Comparison of ENCODE assay signal across 10 cellular contexts in the genomic region with DNA sequence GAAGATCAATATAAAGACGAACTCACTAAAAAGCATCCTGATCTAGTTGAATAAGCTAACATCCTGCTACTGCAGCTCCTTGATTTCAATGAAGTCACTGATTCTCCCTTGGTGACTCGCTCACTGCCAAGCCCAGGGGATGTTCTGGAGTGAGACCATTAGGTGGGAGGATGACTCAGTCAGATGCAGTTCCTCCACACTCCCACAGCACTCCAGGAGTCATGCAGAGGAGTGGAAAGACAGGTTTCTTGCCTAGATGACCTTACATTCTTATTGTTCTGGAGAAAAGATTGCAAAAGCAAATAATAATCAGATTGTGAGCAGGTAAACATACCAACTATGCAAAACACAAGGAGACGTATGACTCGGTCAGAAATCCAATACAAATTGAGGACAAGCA. TPM values are rescaled to one million over a fixed set of nuclear protein-coding genes. Genes with fewer than 3 reads are reported as not detected.
DNase-seq lines count a peak whose midpoint lies in the region; ATAC-seq, FAIRE-seq and TF ChIP-seq lines count a peak whose summit lies in the region.
"Had no signal": no experiment of that assay in that cellular context is flagged by ENCODE, and none has a peak within 500 bp of the region (broad histone marks: within the 10 kb centered on the region; RNA-seq: fewer than 3 reads in every experiment).

No MANE protein-coding gene starts in this region.

- H3K9ac ChIP-seq in H1 (replicated peaks in 1 of 4; ENCODE audit: extremely low read depth in 1 of 4, low read depth in 3 of 4, low read length in 3 of 4) = no peak overlapping the region
- no peak overlapping the region for H3K9ac ChIP-seq in MM.1S (ENCODE audit: low read length)

- ATAC-seq in GM19328 (IDR thresholded peaks at IDR 0.05; ENCODE audit: unreplicated experiment) = no peak

- FAIRE-seq in H1 (lab: Jason Lieb, UNC) = peak; percentile 36

- no peak overlapping the region for H3K4me2 ChIP-seq in H1 (ENCODE audit: insufficient read depth in 1 of 2, low read depth in 2 of 2, low read length in 2 of 2)
- H3K4me2 ChIP-seq in MM.1S (ENCODE audit: low read depth, low read length) = no peak overlapping the region

- H3K4me3 ChIP-seq in Caco-2 (ENCODE audit: low read depth, low read length) (no peak overlapping the region), LNCaP clone FGC (ENCODE audit: low read depth, low read length) (no peak overlapping the region), H1 (ENCODE audit: extremely low read depth in 1 of 4, insufficient read depth in 2 of 4, low read depth in 3 of 4, low read length in 4 of 4) (no peak overlapping the region), MM.1S (ENCODE audit: low read length) (no peak overlapping the region)

- no peak overlapping the region for H3K14ac ChIP-seq in H1 (ENCODE audit: insufficient read length)

- no peaks in the 10 kb centered on the region for H4K20me1 ChIP-seq in H1 (replicated peaks in 1 of 2; ENCODE audit: control insufficient read depth in 1 of 2, insufficient read depth in 2 of 2, low read length in 2 of 2)
- H4K20me1 ChIP-seq in MM.1S (ENCODE audit: insufficient read depth, low read length) = no peaks in the 10 kb centered on the region

- intact Hi-C loops in Caco-2 (cut with micrococcal nuclease; ENCODE audit: unreplicated experiment) = loop anchor here (1.0 kb wide), 1 partner anchor 83 kb away; no protein-coding TSS in a partner anchor

- CTCF ChIA-PET in Caco-2 (lab: Charles Lee) (interaction anchor here (1.4 kb wide), 1 partner anchor 199 kb away, joined by 5 read pairs; the partner anchor contains the start of gene ANKRD31), H1 (lab: Charles Lee; ENCODE audit: partially characterized antibody) (interaction anchor here (0.6 to 2.8 kb wide), 4 partner anchors 12 to 200 kb away, joined by 3 to 17 read pairs (median 4); no protein-coding TSS in a partner anchor)

- POLR2A ChIA-PET in Caco-2 (lab: Charles Lee) (interaction anchor here (0.5 to 0.7 kb wide), 3 partner anchors 12 to 213 kb away, joined by 3 to 4 read pairs (median 3); no protein-coding TSS in a partner anchor), H1 (lab: Charles Lee; ENCODE audit: partially characterized antibody) (interaction anchor here (0.5 kb wide), 1 partner anchor 603 kb away, joined by 3 read pairs; no protein-coding TSS in a partner anchor)

- H3K4me1 ChIP-seq in Caco-2 = peaks cover 21% of the 10 kb centered on the region
- H3K4me1 ChIP-seq in H1 (replicated peaks in 1 of 4; ENCODE audit: control insufficient read depth in 3 of 4, insufficient read depth in 4 of 4, low read length in 3 of 4) = peaks cover 0 to 3% (median 0%) of the 10 kb centered on the region in 4 experiments; a peak in 2 of 7 replicates
- no peaks in the 10 kb centered on the region for H3K4me1 ChIP-seq in MM.1S (ENCODE audit: low read length)

- H3F3A ChIP-seq in MM.1S (ENCODE audit: insufficient read depth, low read length) = no peaks in the 10 kb centered on the region

- no peak overlapping the region for H2BK20ac ChIP-seq in H1 (ENCODE audit: low read length)

- WGBS in H1 (ENCODE audit: extremely low coverage in 1 of 2, insufficient coverage in 1 of 2, insufficient read length in 1 of 2, insufficient replicate concordance in 2 of 2, low coverage in 1 of 2, low lambda C conversion rate in 2 of 2, missing lambda C conversion rate in 1 of 2), 2 experiments = 81% methylated on average over 4 of the region's 4 CpGs; no CpG with 5 or more reads in 1 of the 2 experiments

- no peak for TF ChIP-seq POLR2A in H1 (IDR thresholded peaks at IDR 0.05; ENCODE audit: control extremely low read depth in 1 of 2, low read depth in 2 of 2, low read length in 2 of 2)

- no peak overlapping the region for H4K91ac ChIP-seq in H1 (replicated peaks; ENCODE audit: insufficient read length, low read length)

- no peak for TF ChIP-seq RAD21 in H1 (IDR thresholded peaks at IDR 0.05 in 1 of 2, conservative IDR thresholded peaks at IDR 0.05 in 1 of 2; ENCODE audit: low read depth in 2 of 2, low read length in 2 of 2)

- H2AFZ ChIP-seq in H1 (ENCODE audit: low read length) (no peak overlapping the region), MM.1S (ENCODE audit: low read length) (no peak overlapping the region)

- no peak overlapping the region for H3K4ac ChIP-seq in H1 (replicated peaks; ENCODE audit: insufficient read length, low read depth, low read length)

- no peaks in the 10 kb centered on the region for H3K9me3 ChIP-seq in Caco-2
- no peaks in the 10 kb centered on the region for H3K9me3 ChIP-seq in H1 (ENCODE audit: insufficient read depth in 2 of 2, low read depth in 1 of 2, low read length in 1 of 2)
- H3K9me3 ChIP-seq in MM.1S (replicated peaks; ENCODE audit: insufficient read depth, low read length) = no peaks in the 10 kb centered on the region

- H2AK5ac ChIP-seq in H1 (ENCODE audit: low read depth, low read length) = no peak overlapping the region

- H2BK15ac ChIP-seq in H1 (ENCODE audit: low read length) = no peak overlapping the region

- DNase-seq in Caco-2 (peak; percentile 85 to 91), LNCaP clone FGC (ENCODE audit: low read depth) (peak; percentile 86), H1 (ENCODE audit: low read depth in 1 of 2, low spot score in 2 of 2) (no peak), progenitor cell of endocrine pancreas (ENCODE audit: low spot score, unreplicated experiment) (no peak), MM.1S (no peak), NCI-H2196 (lab: John Stamatoyannopoulos, UW; ENCODE audit: unreplicated experiment) (no peak)
- no peak for DNase-seq in T-helper 2 cell treated with Interferon-gamma antibody and Interleukin-4, amounts not matched to agents 5 μg/mL and 100 μg/mL, for 36 hours (ENCODE audit: low spot score)
- DNase-seq: aorta had no signal

- no peak overlapping the region for H4K8ac ChIP-seq in H1 (ENCODE audit: extremely low read depth, insufficient read depth, low read length)

- no peaks in the 10 kb centered on the region; the same call in 1 of the 2 replicates for H3K79me1 ChIP-seq in H1 (ENCODE audit: low read depth, low read length)

- peaks cover 22% of the 10 kb centered on the region for H3K4me1 Mint-ChIP-seq in Caco-2 (ENCODE audit: low read depth, unreplicated experiment)
- peaks cover 10% of the 10 kb centered on the region for H3K4me1 Mint-ChIP-seq in progenitor cell of endocrine pancreas (ENCODE audit: low read depth)
- peaks cover 9% of the 10 kb centered on the region for H3K4me1 Mint-ChIP-seq in T-helper 2 cell treated with Interferon-gamma antibody and Interleukin-4, amounts not matched to agents 5 μg/mL and 100 μg/mL, for 36 hours (ENCODE audit: low read depth)

- peak overlapping the region; percentile 46 for H3K27ac Mint-ChIP-seq in Caco-2 (ENCODE audit: unreplicated experiment)
- peak overlapping the region; percentile 1 for H3K27ac Mint-ChIP-seq in progenitor cell of endocrine pancreas
- H3K27ac Mint-ChIP-seq in T-helper 2 cell treated with Interferon-gamma antibody and Interleukin-4, amounts not matched to agents 5 μg/mL and 100 μg/mL, for 36 hours = no peak overlapping the region

- no peak overlapping the region for H3K18ac ChIP-seq in H1 (ENCODE audit: extremely low read depth, low read length)

- H3K27me3 Mint-ChIP-seq in Caco-2 (ENCODE audit: insufficient read depth, unreplicated experiment) (no peaks in the 10 kb centered on the region), progenitor cell of endocrine pancreas (no peaks in the 10 kb centered on the region)
- peaks cover 4% of the 10 kb centered on the region for H3K27me3 Mint-ChIP-seq in T-helper 2 cell treated with Interferon-gamma antibody and Interleukin-4, amounts not matched to agents 5 μg/mL and 100 μg/mL, for 36 hours (ENCODE audit: low read depth)

- no peaks in the 10 kb centered on the region for H3K9me2 ChIP-seq in MM.1S (replicated peaks; ENCODE audit: insufficient read depth, low read length)

- H2BK12ac ChIP-seq in H1 (ENCODE audit: low read depth, low read length) = no peak overlapping the region

- no peak overlapping the region for H3K56ac ChIP-seq in H1 (replicated peaks; ENCODE audit: insufficient read length, low read depth, low read length)

- H3K4me3 Mint-ChIP-seq in Caco-2 (ENCODE audit: unreplicated experiment) (peak overlapping the region; percentile 5), progenitor cell of endocrine pancreas (ENCODE audit: low read depth) (peak overlapping the region; percentile 14)
- no peak overlapping the region for H3K4me3 Mint-ChIP-seq in T-helper 2 cell treated with Interferon-gamma antibody and Interleukin-4, amounts not matched to agents 5 μg/mL and 100 μg/mL, for 36 hours

- H3K36me3 Mint-ChIP-seq in Caco-2 (ENCODE audit: insufficient read depth, unreplicated experiment) (peaks cover 15% of the 10 kb centered on the region), progenitor cell of endocrine pancreas (ENCODE audit: insufficient read depth) (no peaks in the 10 kb centered on the region)
- no peaks in the 10 kb centered on the region for H3K36me3 Mint-ChIP-seq in T-helper 2 cell treated with Interferon-gamma antibody and Interleukin-4, amounts not matched to agents 5 μg/mL and 100 μg/mL, for 36 hours (ENCODE audit: low read depth)

- H3K79me2 ChIP-seq in H1 (ENCODE audit: control insufficient read depth in 1 of 2, insufficient read depth in 2 of 2, low read length in 2 of 2) (no peaks in the 10 kb centered on the region), MM.1S (ENCODE audit: low read length) (no peaks in the 10 kb centered on the region)

- H3K27ac ChIP-seq in H1 (ENCODE audit: low read depth, low read length) = no peak overlapping the region
- H3K27ac ChIP-seq in MM.1S (ENCODE audit: low read length) = no peak overlapping the region

- no peak overlapping the region for H2BK5ac ChIP-seq in H1 (ENCODE audit: low read depth, low read length)

- no peak overlapping the region for H4K5ac ChIP-seq in H1 (ENCODE audit: insufficient read length, low read depth, low read length)

- H3K23me2 ChIP-seq in H1 (ENCODE audit: low read depth, low read length) = no peaks in the 10 kb centered on the region; the same call in 1 of the 2 replicates

- TF ChIP-seq EP300 in H1 (IDR thresholded peaks at IDR 0.05; ENCODE audit: borderline replicate concordance in 1 of 2, low read depth in 2 of 2, low read length in 2 of 2) = no peak

- H3K9me3 Mint-ChIP-seq in Caco-2 (ENCODE audit: unreplicated experiment) = no peaks in the 10 kb centered on the region
- H3K9me3 Mint-ChIP-seq in progenitor cell of endocrine pancreas (ENCODE audit: low read depth) = no peaks in the 10 kb centered on the region
- H3K9me3 Mint-ChIP-seq in T-helper 2 cell treated with Interferon-gamma antibody and Interleukin-4, amounts not matched to agents 5 μg/mL and 100 μg/mL, for 36 hours = no peaks in the 10 kb centered on the region

- TF ChIP-seq CTCF in Caco-2 (IDR thresholded peaks at IDR 0.05; ENCODE audit: insufficient read depth in 1 of 2, low read depth in 1 of 2, low read length in 1 of 2, severe bottlenecking in 1 of 2, unreplicated experiment in 1 of 2) (no peak), LNCaP clone FGC (IDR thresholded peaks at IDR 0.05; ENCODE audit: control insufficient read depth, extremely low read depth, insufficient read depth) (no peak), H1 (IDR thresholded peaks at IDR 0.05; ENCODE audit: control extremely low read depth in 1 of 3, insufficient read depth in 1 of 3, low read depth in 1 of 3, low read length in 3 of 3) (no peak), progenitor cell of endocrine pancreas (IDR thresholded peaks at IDR 0.05; ENCODE audit: unreplicated experiment) (no peak), MM.1S (IDR thresholded peaks at IDR 0.05; ENCODE audit: low read length) (no peak)

- H3K36me3 ChIP-seq in Caco-2 (ENCODE audit: control insufficient read depth, insufficient read depth, low read length) = no peaks in the 10 kb centered on the region
- no peaks in the 10 kb centered on the region; a peak in 1 of 8 replicates for H3K36me3 ChIP-seq in H1 (ENCODE audit: control insufficient read depth in 2 of 4, insufficient read depth in 4 of 4, low read length in 3 of 4)
- H3K36me3 ChIP-seq in MM.1S (replicated peaks; ENCODE audit: insufficient read depth, low read length) = no peaks in the 10 kb centered on the region

- H3K23ac ChIP-seq in H1 (ENCODE audit: insufficient read length) = no peak overlapping the region

- no TSS peak for BruUV-seq in Caco-2 (replicated peaks; lab: Mats Ljungman, UMichigan)

- H2BK120ac ChIP-seq in H1 (replicated peaks; ENCODE audit: low read depth, low read length) = no peak overlapping the region

- no peaks in the 10 kb centered on the region for H3K27me3 ChIP-seq in Caco-2 (replicated peaks; ENCODE audit: control insufficient read depth, insufficient read depth, low read length)
- H3K27me3 ChIP-seq in H1 (replicated peaks in 1 of 4; ENCODE audit: control insufficient read depth in 3 of 4, extremely low read depth in 1 of 4, insufficient read depth in 3 of 4, low read length in 3 of 4) = no peaks in the 10 kb centered on the region
- no peaks in the 10 kb centered on the region for H3K27me3 ChIP-seq in MM.1S (replicated peaks; ENCODE audit: insufficient read depth, low read length)

RNA-seq across cellular contexts. Expression of gene GCNT4, which starts 15.3 kb away (rescaled TPM):
- total RNA-seq in Caco-2 (2022) = 2.5 and 3.0 TPM in 2 replicates
- 14.4 and 14.5 TPM in 2 replicates for total RNA-seq in H1 (2021; fragmentation: NEBNext Ultra II Directional; extraction: Animal tissue kit (Norgen Biotek cat#: 25700))
- polyA plus RNA-seq in H1 (2011; rRNA removed) = 0.61 and 1.1 TPM in 2 replicates
- 1.3 TPM for polyA plus RNA-seq in H1 (2011; cell fraction: cytosol; rRNA removed)
- 0.68 TPM for polyA plus RNA-seq in H1 (2011; cell fraction: nucleus; rRNA removed)
- 0.99 to 4.2 TPM (median 2.0 TPM) in 4 replicates for polyA plus RNA-seq in H1 (2012, experiment 1 of 2)
- polyA plus RNA-seq in H1 (2012, experiment 2 of 2) = 0.47 TPM
- 7.1 TPM for polyA plus RNA-seq in H1 (2013, experiment 1 of 2)
- 7.8 TPM for polyA plus RNA-seq in H1 (2013, experiment 2 of 2)
- polyA minus RNA-seq in H1 (2011; rRNA and poly(A)+ RNA removed) = 2.9 and 4.3 TPM in 2 replicates
- 2.6 TPM for polyA minus RNA-seq in H1 (2011; cell fraction: cytosol; rRNA and poly(A)+ RNA removed)
- 4.6 TPM for polyA minus RNA-seq in H1 (2011; cell fraction: nucleus; rRNA and poly(A)+ RNA removed)
- 2.5 and 3.3 TPM in 2 replicates for total RNA-seq in progenitor cell of endocrine pancreas
- polyA plus RNA-seq: neural cell had no signal

Comparison
In these comparisons a context has a peak if more than half of its experiments do, and no peak if none do; other contexts are left out.
1. DNase-seq: peak in Caco-2 (2 of 2) and LNCaP clone FGC (single experiment); none in H1 (0 of 2), progenitor cell of endocrine pancreas (single experiment), T-helper 2 cell treated with Interferon-gamma antibody and Interleukin-4, amounts not matched to agents 5 μg/mL and 100 μg/mL, for 36 hours (single experiment), MM.1S (single experiment) and NCI-H2196 (single experiment).